In genomic region chr5:1761453-1761755, GRCh38 we compare ENCODE assay signal across 16 cellular contexts. TPM values are rescaled to one million over a fixed set of nuclear protein-coding genes. Genes with fewer than 3 reads are reported as not detected.
DNase-seq lines count a peak whose midpoint lies in the region; ATAC-seq and TF ChIP-seq lines count a peak whose summit lies in the region.
"Had no signal": no experiment of that assay in that cellular context is flagged by ENCODE, and none has a peak within 500 bp of the region (broad histone marks: within the 10 kb centered on the region; RNA-seq: fewer than 3 reads in every experiment).

No MANE protein-coding gene starts in this region.

- no peak overlapping the region for H3K4me2 ChIP-seq in PC-9

- H4K20me1 ChIP-seq in PC-9 (ENCODE audit: insufficient read depth) = no peaks in the 10 kb centered on the region

- peaks cover 7% of the 10 kb centered on the region for H3K9me3 ChIP-seq in RWPE2 (ENCODE audit: severe bottlenecking)
- H3K9me3 ChIP-seq in lower lobe of right lung = no peaks in the 10 kb centered on the region
- H3K9me3 ChIP-seq in spleen = no peaks in the 10 kb centered on the region
- H3K9me3 ChIP-seq in PC-9 (ENCODE audit: insufficient read depth, low read depth) = no peaks in the 10 kb centered on the region

- H2AFZ ChIP-seq in PC-9 = no peak overlapping the region

- POLR2A ChIA-PET in PC-9 (lab: Charles Lee; ENCODE audit: unreplicated experiment) = no interaction called here

- WGBS in spleen, 5 donors = 79 to 88% (median 85%) methylated on average over 11 of the region's 11 CpGs

- H3K27me3 ChIP-seq in RWPE2 (ENCODE audit: insufficient read depth, poor library complexity, severe bottlenecking) = peaks cover 9% of the 10 kb centered on the region
- peaks cover 26% of the 10 kb centered on the region for H3K27me3 ChIP-seq in lower lobe of right lung (ENCODE audit: low read depth)
- peaks cover 0 to 38% (median 6%) of the 10 kb centered on the region in 7 donors for H3K27me3 ChIP-seq in spleen (replicated peaks in 1 of 7)
- H3K27me3 ChIP-seq in PC-9 (ENCODE audit: insufficient read depth, low read depth) = peaks cover 95% of the 10 kb centered on the region

- no peak overlapping the region for H3K4me3 ChIP-seq in RWPE2 (ENCODE audit: severe bottlenecking)
- H3K4me3 ChIP-seq in lower lobe of right lung = no peak overlapping the region
- H3K4me3 ChIP-seq in spleen = no peak overlapping the region
- no peak overlapping the region for H3K4me3 ChIP-seq in PC-9
- H3K4me3 ChIP-seq: K562 had no signal

- H3K4me1 ChIP-seq in RWPE2 (ENCODE audit: insufficient read depth, poor library complexity, severe bottlenecking) (no peaks in the 10 kb centered on the region), lower lobe of right lung (no peaks in the 10 kb centered on the region), spleen (peaks cover 0 to 14% (median 6%) of the 10 kb centered on the region in 6 donors), PC-9 (replicated peaks; ENCODE audit: insufficient read depth) (no peaks in the 10 kb centered on the region)

- H3K79me2 ChIP-seq in PC-9 (ENCODE audit: low read depth) = no peaks in the 10 kb centered on the region

- TF ChIP-seq CTCF in RWPE2 (IDR thresholded peaks at IDR 0.05; ENCODE audit: poor library complexity, severe bottlenecking) = no peak
- no peak for TF ChIP-seq CTCF in lower lobe of right lung (IDR thresholded peaks at IDR 0.05)
- no peak for TF ChIP-seq CTCF in spleen (IDR thresholded peaks at IDR 0.05 in 8 of 11, conservative IDR thresholded peaks at IDR 0.05 in 3 of 11)
- TF ChIP-seq CTCF in PC-9 (conservative IDR thresholded peaks at IDR 0.05) = no peak

- CTCF ChIA-PET in PC-9 (lab: Charles Lee) = no interaction called here

- H3K36me3 ChIP-seq in RWPE2 (ENCODE audit: low read depth) = no peaks in the 10 kb centered on the region
- H3K36me3 ChIP-seq in lower lobe of right lung = no peaks in the 10 kb centered on the region
- no peaks in the 10 kb centered on the region for H3K36me3 ChIP-seq in spleen
- H3K36me3 ChIP-seq in PC-9 (ENCODE audit: low read depth) = no peaks in the 10 kb centered on the region

- no peak for TF ChIP-seq POLR2A in spleen (IDR thresholded peaks at IDR 0.05)

- H3K9me2 ChIP-seq in PC-9 (ENCODE audit: insufficient read depth) = no peaks in the 10 kb centered on the region

- no peak for ATAC-seq in RWPE2 (ENCODE audit: low read depth)
- no peak for ATAC-seq in lower lobe of right lung
- no peak for ATAC-seq in HG03097 (IDR thresholded peaks at IDR 0.05; ENCODE audit: low FRiP score, unreplicated experiment)
- no peak for ATAC-seq in GM18861 (IDR thresholded peaks at IDR 0.05; ENCODE audit: unreplicated experiment)
- ATAC-seq: HCT116, K562 had no signal

- no peak overlapping the region for H3K27ac ChIP-seq in RWPE2 (ENCODE audit: poor library complexity, severe bottlenecking)
- no peak overlapping the region for H3K27ac ChIP-seq in lower lobe of right lung
- no peak overlapping the region for H3K27ac ChIP-seq in spleen
- H3K27ac ChIP-seq in PC-9 = no peak overlapping the region

- intact Hi-C loops in lower lobe of right lung (cut with DNase I) = no loop called here
- intact Hi-C loops in spleen (cut with DNase I; ENCODE audit: low total_unique reads) = no loop called here
- intact Hi-C loops in PC-9 (cut with micrococcal nuclease; ENCODE audit: unreplicated experiment) = loop anchor here (5.0 kb wide), 1 partner anchor 276 kb away; no protein-coding TSS in a partner anchor

- peak; percentile 46 for DNase-seq in activated effector memory CD4-positive, alpha-beta T cell treated with anti-CD3 and anti-CD28 coated beads, Interleukin-2, amount 50 U/mL, for 16 hours
- no peak for DNase-seq in activated effector memory CD4-positive, alpha-beta T cell treated with Interleukin-2 at 50 U/mL for 16 hours
- peak; percentile 42 for DNase-seq in RWPE2 (ENCODE audit: low spot score)
- peak; percentile 29 for DNase-seq in lower lobe of right lung
- DNase-seq in spleen = peak; percentile 35
- no peak for DNase-seq in PC-9
- DNase-seq: AML-193; CD4-positive, alpha-beta memory T cell; DND-41; NCI-H187; NCI-H69; SHP77 treated with DMSO at 0.1 percent for 48 hours had no signal

- H3F3A ChIP-seq in PC-9 (ENCODE audit: insufficient read depth, low read depth) = no peaks in the 10 kb centered on the region

- no TSS peak for BruUV-seq in PC-9 (replicated peaks; lab: Mats Ljungman, UMichigan)

RNA-seq across cellular contexts. Expression of gene MRPL36, which starts 38.2 kb away (rescaled TPM):
- 25.1 TPM for total RNA-seq in lower lobe of right lung
- 10 to 100 TPM; 20.3 to 45.0 (median 22.0) TPM for total RNA-seq in spleen
- 10 to 100 TPM; 59.3 to 77.3 (median 66.2) TPM for polyA plus RNA-seq in spleen
- 143 and 145 TPM in 2 replicates for total RNA-seq in PC-9 (2021)

RNA-seq across cellular contexts. Expression of gene NDUFS6, which starts 39.8 kb away (rescaled TPM):
- total RNA-seq in lower lobe of right lung (21.3 TPM), spleen (10 to 100 TPM; 18.2 to 38.4 (median 25.1) TPM), PC-9 (2021) (153 and 163 TPM in 2 replicates)
- polyA plus RNA-seq in spleen = 10 to 100 TPM; 36.7 to 74.2 (median 49.3) TPM

Comparison
In these comparisons a context has a peak if more than half of its experiments do, and no peak if none do; other contexts are left out.
1. DNase-seq: peak in activated effector memory CD4-positive, alpha-beta T cell treated with anti-CD3 and anti-CD28 coated beads, Interleukin-2, amount 50 U/mL, for 16 hours (single experiment), RWPE2 (single experiment), lower lobe of right lung (single experiment) and spleen (single experiment); none in activated effector memory CD4-positive, alpha-beta T cell treated with Interleukin-2 at 50 U/mL for 16 hours (single experiment) and PC-9 (0 of 2).